8 cellular contexts compared by ENCODE assay signal in genomic region chr17:47895856-47896671, GRCh38. TPM values are rescaled to one million over a fixed set of nuclear protein-coding genes. Genes with fewer than 3 reads are reported as not detected.
A peak's percentile ranks its signal among the peaks of the same experiment; 100 is the strongest.
DNase-seq lines count a peak whose midpoint lies in the region; ATAC-seq, FAIRE-seq and TF ChIP-seq lines count a peak whose summit lies in the region.

Gene SP2, plus strand, starts transcription at chr17:47896236. Its CDS starts 51 bp downstream, at chr17:47896287.

- TF ChIP-seq CTCF in GM12865 (IDR thresholded peaks at IDR 0.05; ENCODE audit: insufficient read depth, low read depth, low read length, missing control alignments) (peak; percentile 1), pancreas (IDR thresholded peaks at IDR 0.05) (no peak), tibial nerve (IDR thresholded peaks at IDR 0.05) (peak in 4 of 5 experiments; percentile 4 to 91 (median 46))

- peak within 1 kb of the TSS; percentile 96 for H3K27ac Mint-ChIP-seq in activated naive CD8-positive, alpha-beta T cell treated with anti-CD3 and anti-CD28 coated beads, Interleukin-2, amount 50 U/mL, for 24 hours

- WGBS in pancreas, 2 donors: 0 to 1% methylated on average over 64 to 70 of the region's 70 CpGs
- 0% methylated on average over 43 to 65 of the region's 70 CpGs for WGBS in tibial nerve, 2 donors

- H3K9me3 ChIP-seq in pancreas: no peaks in the 10 kb centered on the region
- H3K9me3 ChIP-seq in tibial nerve: no peaks in the 10 kb centered on the region

- no peaks in the 10 kb centered on the region for H3K9me3 Mint-ChIP-seq in activated naive CD8-positive, alpha-beta T cell treated with anti-CD3 and anti-CD28 coated beads, Interleukin-2, amount 50 U/mL, for 24 hours

- intact Hi-C loops in Right ventricle myocardium superior (cut with DNase I): loop anchor here (5.0 kb wide), 1 partner anchor 51 kb away; no protein-coding TSS in a partner anchor
- intact Hi-C loops in pancreas (cut with DNase I): no loop called here

- H3K36me3 ChIP-seq in pancreas: no peaks in the 10 kb centered on the region
- peaks cover 0 to 3% (median 0%) of the 10 kb centered on the region in 3 donors for H3K36me3 ChIP-seq in tibial nerve

- peaks cover 37% of the 10 kb centered on the region for H3K4me1 Mint-ChIP-seq in activated naive CD8-positive, alpha-beta T cell treated with anti-CD3 and anti-CD28 coated beads, Interleukin-2, amount 50 U/mL, for 24 hours

- DNase-seq in GM12865 (ENCODE audit: low read depth): peak; percentile 100
- peak; percentile 100 for DNase-seq in NCI-H1417 treated with DMSO at 0.1 percent for 48 hours (lab: John Stamatoyannopoulos, UW)
- peak; percentile 100 for DNase-seq in SW480 (ENCODE audit: low spot score)
- peak; percentile 97 for DNase-seq in activated naive CD8-positive, alpha-beta T cell treated with anti-CD3 and anti-CD28 coated beads, Interleukin-2, amount 50 U/mL, for 24 hours
- DNase-seq in Right ventricle myocardium superior: peak; percentile 99
- peak; percentile 97 to 100 (median 100) for DNase-seq in pancreas
- peak; percentile 100 for DNase-seq in tibial nerve (ENCODE audit: low spot score in 2 of 2)

- H3K27me3 ChIP-seq in pancreas (no peaks in the 10 kb centered on the region), tibial nerve (no peaks in the 10 kb centered on the region)

- ATAC-seq in HG02763 (IDR thresholded peaks at IDR 0.05; ENCODE audit: unreplicated experiment): peak; percentile 82
- peak; percentile 97 for ATAC-seq in activated naive CD8-positive, alpha-beta T cell treated with anti-CD3 and anti-CD28 coated beads, Interleukin-2, amount 50 U/mL, for 24 hours
- ATAC-seq in Right ventricle myocardium superior (ENCODE audit: poor library complexity): peak; percentile 93
- peak; percentile 90 to 95 (median 92) for ATAC-seq in pancreas

- peaks cover 0 to 15% (median 0%) of the 10 kb centered on the region in 3 donors for H3K4me1 ChIP-seq in pancreas
- peaks cover 0 to 59% (median 30%) of the 10 kb centered on the region in 4 donors for H3K4me1 ChIP-seq in tibial nerve

- peak; percentile 66 to 82 for TF ChIP-seq POLR2A in tibial nerve (IDR thresholded peaks at IDR 0.05)

- H3K4me3 ChIP-seq in GM12865 (ENCODE audit: low read depth, low read length): peak within 1 kb of the TSS; percentile 97
- H3K4me3 ChIP-seq in pancreas: peak within 1 kb of the TSS; percentile 39 to 89 (median 78)
- peak within 1 kb of the TSS; percentile 76 to 97 (median 90) for H3K4me3 ChIP-seq in tibial nerve

- H3K36me3 Mint-ChIP-seq in activated naive CD8-positive, alpha-beta T cell treated with anti-CD3 and anti-CD28 coated beads, Interleukin-2, amount 50 U/mL, for 24 hours (ENCODE audit: low read depth): peaks cover 12% of the 10 kb centered on the region

- peak; percentile 90 for FAIRE-seq in pancreas (lab: Jason Lieb, UNC)

- peaks cover 4% of the 10 kb centered on the region for H3K27me3 Mint-ChIP-seq in activated naive CD8-positive, alpha-beta T cell treated with anti-CD3 and anti-CD28 coated beads, Interleukin-2, amount 50 U/mL, for 24 hours

- peak in 1 of 2 donors; percentile 88 for TF ChIP-seq EP300 in tibial nerve (IDR thresholded peaks at IDR 0.05)

- H3K27ac ChIP-seq in pancreas: peak within 1 kb of the TSS; percentile 96 to 99 (median 98)
- H3K27ac ChIP-seq in tibial nerve: peak within 1 kb of the TSS; percentile 94 to 100 (median 100)

- peak within 1 kb of the TSS; percentile 96 for H3K4me3 Mint-ChIP-seq in activated naive CD8-positive, alpha-beta T cell treated with anti-CD3 and anti-CD28 coated beads, Interleukin-2, amount 50 U/mL, for 24 hours

RNA-seq across cellular contexts. Expression of gene SP2, which starts in this region (rescaled TPM):
- total RNA-seq in Right ventricle myocardium superior (12.4 TPM), pancreas (1 to 10 TPM; 5.2 to 8.8 (median 6.9) TPM), tibial nerve (1 to 10 TPM; 5.9 to 7.2 (median 7.1) TPM)
- 1 to 10 TPM; 5.5 to 8.5 TPM for polyA plus RNA-seq in pancreas

Comparison
In these comparisons a context has a peak if more than half of its experiments do, and no peak if none do; other contexts are left out.
1. Peak in every context shown above with its lines: DNase-seq, ATAC-seq, H3K4me3 ChIP-seq and H3K27ac ChIP-seq.
2. CTCF ChIP-seq: peak in GM12865 (single experiment) and tibial nerve (4 of 5); none in pancreas (0 of 4).